8 cellular contexts compared by ENCODE assay signal in genomic region chr1:21175324-21175669, GRCh38. TPM values are rescaled to one million over a fixed set of nuclear protein-coding genes. Genes with fewer than 3 reads are reported as not detected.
DNase-seq lines count a peak whose midpoint lies in the region; ATAC-seq, FAIRE-seq and TF ChIP-seq lines count a peak whose summit lies in the region.

No MANE protein-coding gene starts in this region.

- H3K9me3 ChIP-seq in heart left ventricle: no peaks in the 10 kb centered on the region

- WGBS in heart left ventricle, 4 donors: 2 to 3% (median 2%) methylated on average over 6 of the region's 6 CpGs

- H3K4me3 ChIP-seq in GM06990 (replicated peaks; ENCODE audit: low read depth, low read length) (peak overlapping the region; percentile 90), heart left ventricle (peak overlapping the region; percentile 60 to 99 (median 90))

- H3K36me3 ChIP-seq in GM06990 (ENCODE audit: control insufficient read depth, insufficient read depth, low read length): no peaks in the 10 kb centered on the region
- peaks cover 0 to 14% (median 2%) of the 10 kb centered on the region in 9 donors for H3K36me3 ChIP-seq in heart left ventricle

- no peaks in the 10 kb centered on the region for H3K27me3 ChIP-seq in GM06990 (replicated peaks; ENCODE audit: control insufficient read depth, insufficient read depth, low read length)
- no peaks in the 10 kb centered on the region for H3K27me3 ChIP-seq in heart left ventricle

- no peak for DNase-seq in GM06990 (ENCODE audit: extremely low read depth, insufficient read length)
- peak; percentile 12 for DNase-seq in NCI-H226
- DNase-seq in heart left ventricle: peak in 4 of 5 donors; percentile 50 to 67 (median 56)
- no peak for DNase-seq in progenitor cell of endocrine pancreas (ENCODE audit: low spot score, unreplicated experiment)
- DNase-seq in DMS153 (lab: John Stamatoyannopoulos, UW): no peak
- no peak for DNase-seq in GM12892 (ENCODE audit: insufficient read length)
- no peak for DNase-seq in ecto neural progenitor cell (ENCODE audit: low spot score)

- H3K4me1 Mint-ChIP-seq in activated naive CD8-positive, alpha-beta T cell (ENCODE audit: low read depth): peaks cover 26% of the 10 kb centered on the region
- peaks cover 28% of the 10 kb centered on the region for H3K4me1 Mint-ChIP-seq in progenitor cell of endocrine pancreas (ENCODE audit: low read depth)

- peak overlapping the region; percentile 87 for H3K27ac Mint-ChIP-seq in activated naive CD8-positive, alpha-beta T cell
- peak overlapping the region; percentile 68 for H3K27ac Mint-ChIP-seq in progenitor cell of endocrine pancreas

- H3K36me3 Mint-ChIP-seq in activated naive CD8-positive, alpha-beta T cell: peaks cover 4% of the 10 kb centered on the region
- peaks cover 6% of the 10 kb centered on the region for H3K36me3 Mint-ChIP-seq in progenitor cell of endocrine pancreas (ENCODE audit: insufficient read depth)

- no peaks in the 10 kb centered on the region for H3K9me3 Mint-ChIP-seq in activated naive CD8-positive, alpha-beta T cell (ENCODE audit: low read depth)
- no peaks in the 10 kb centered on the region for H3K9me3 Mint-ChIP-seq in progenitor cell of endocrine pancreas (ENCODE audit: low read depth)

- H3K4me1 ChIP-seq in heart left ventricle: peaks cover 3 to 41% (median 28%) of the 10 kb centered on the region in 12 donors

- no peaks in the 10 kb centered on the region for H3K27me3 Mint-ChIP-seq in activated naive CD8-positive, alpha-beta T cell
- H3K27me3 Mint-ChIP-seq in progenitor cell of endocrine pancreas: no peaks in the 10 kb centered on the region

- FAIRE-seq in GM12892 (lab: Jason Lieb, UNC): no peak

- ATAC-seq in heart left ventricle: peak in 1 of 4 donors; percentile 32

- peak overlapping the region; percentile 71 to 98 (median 92) for H3K27ac ChIP-seq in heart left ventricle

- TF ChIP-seq POLR2A in heart left ventricle (IDR thresholded peaks at IDR 0.05) (no peak), GM12892 (IDR thresholded peaks at IDR 0.05; ENCODE audit: low read depth, low read length) (no peak)

- TF ChIP-seq CTCF in GM06990 (IDR thresholded peaks at IDR 0.05; ENCODE audit: insufficient read depth, low read length, poor library complexity, severe bottlenecking) (no peak), heart left ventricle (IDR thresholded peaks at IDR 0.05) (no peak), progenitor cell of endocrine pancreas (IDR thresholded peaks at IDR 0.05; ENCODE audit: unreplicated experiment) (no peak)

- intact Hi-C loops in heart left ventricle (cut with DNase I): loop anchor here in 3 of 10 donors (5.0 to 10.0 kb wide), 3 partner anchors 100 to 388 kb away; partner anchors contain the start of gene HP1BP3 (in 1 of the 3)

- H3K4me3 Mint-ChIP-seq in activated naive CD8-positive, alpha-beta T cell: peak overlapping the region; percentile 87
- H3K4me3 Mint-ChIP-seq in progenitor cell of endocrine pancreas (ENCODE audit: low read depth): peak overlapping the region; percentile 88

RNA-seq across cellular contexts. Expression of gene EIF4G3, which starts 1.4 kb away (rescaled TPM):
- 10 to 100 TPM; 30.0 to 49.0 (median 37.5) TPM for total RNA-seq in heart left ventricle
- polyA plus RNA-seq in heart left ventricle: 10 to 100 TPM; 14.6 to 25.9 TPM
- 92.0 and 97.4 TPM in 2 replicates for total RNA-seq in progenitor cell of endocrine pancreas
- 34.4 TPM for polyA plus RNA-seq in GM12892 (2012; ENCODE audit: missing spikeins)

Comparison
In these comparisons a context has a peak if more than half of its experiments do, and no peak if none do; other contexts are left out.
1. DNase-seq: peak in NCI-H226 (single experiment) and heart left ventricle (4 of 5); none in GM06990 (single experiment), progenitor cell of endocrine pancreas (single experiment), DMS153 (single experiment), GM12892 (single experiment) and ecto neural progenitor cell (single experiment).